Comparison of ENCODE assay signal across 2 cellular contexts in genomic region chr10:802506-802905, GRCh38.
TF ChIP-seq lines count a peak whose summit lies in the region.

No MANE protein-coding gene starts in this region.

TF ChIP-seq in SK-N-SH treated with all-trans-retinoic acid at 6 μM for 48 hours, 23 proteins besides CTCF, POLR2A, EP300 and RAD21 (continued from another document):
- no peak for TF ChIP-seq TSHZ2 (CRISPR knock-in tag; IDR thresholded peaks at IDR 0.05)
- TF ChIP-seq PPARA (CRISPR knock-in tag; IDR thresholded peaks at IDR 0.05; ENCODE audit: borderline replicate concordance), result no peak
- TF ChIP-seq GLIS3 (CRISPR knock-in tag; IDR thresholded peaks at IDR 0.05), result no peak
- no peak for TF ChIP-seq ZNF565 (CRISPR knock-in tag; conservative IDR thresholded peaks at IDR 0.05; ENCODE audit: low read depth)
- TF ChIP-seq POU6F1 (CRISPR knock-in tag; IDR thresholded peaks at IDR 0.05; ENCODE audit: borderline replicate concordance, low read depth), result no peak
- TF ChIP-seq SNAI2 (CRISPR knock-in tag; IDR thresholded peaks at IDR 0.05), result no peak
- TF ChIP-seq ISL1 (CRISPR knock-in tag; IDR thresholded peaks at IDR 0.05), result no peak

TF ChIP-seq in HCT116, 20 proteins besides CTCF, POLR2A, EP300 and RAD21 (continued from another document):
- TF ChIP-seq REST (IDR thresholded peaks at IDR 0.05; ENCODE audit: low read depth) (no peak), ELF1 (IDR thresholded peaks at IDR 0.05; ENCODE audit: borderline replicate concordance, low read depth) (no peak), TCF7L2 (IDR thresholded peaks at IDR 0.05; ENCODE audit: borderline replicate concordance, extremely low read depth, insufficient read depth, insufficient read length) (no peak), CEBPB (IDR thresholded peaks at IDR 0.05; ENCODE audit: low read depth) (no peak), EZH2phosphoT487 (IDR thresholded peaks at IDR 0.05; ENCODE audit: borderline replicate concordance) (no peak), FOSL1 (IDR thresholded peaks at IDR 0.05; ENCODE audit: low read depth) (no peak), ZNF274 (IDR thresholded peaks at IDR 0.05; ENCODE audit: low read depth, low read length) (no peak), POLR2AphosphoS5 (IDR thresholded peaks at IDR 0.05; ENCODE audit: low read depth, low read length) (no peak)
